ENCODE assay signal across 8 cellular contexts in genomic region chr19:9791552-9792181, GRCh38. TPM values are rescaled to one million over a fixed set of nuclear protein-coding genes. Genes with fewer than 3 reads are reported as not detected.
DNase-seq lines count a peak whose midpoint lies in the region; ATAC-seq, FAIRE-seq and TF ChIP-seq lines count a peak whose summit lies in the region.

No MANE protein-coding gene starts in this region.

- H3K9me3 Mint-ChIP-seq in Caco-2 (ENCODE audit: unreplicated experiment) (no peaks in the 10 kb centered on the region), activated B cell treated with CpG ODN at 0.5 μM for 24 hours (no peaks in the 10 kb centered on the region)

- peak overlapping the region; percentile 82 for H3K4me2 ChIP-seq in skeletal muscle satellite cell (ENCODE audit: low read length)

- H3K4me3 Mint-ChIP-seq in Caco-2 (ENCODE audit: unreplicated experiment) (peak overlapping the region; percentile 88), activated B cell treated with CpG ODN at 0.5 μM for 24 hours (peak overlapping the region; percentile 88)

- H3K27me3 Mint-ChIP-seq in Caco-2 (ENCODE audit: insufficient read depth, unreplicated experiment) (no peaks in the 10 kb centered on the region), activated B cell treated with CpG ODN at 0.5 μM for 24 hours (no peaks in the 10 kb centered on the region)

- DNase-seq in Caco-2: peak; percentile 88 to 97
- DNase-seq in HEK293T (ENCODE audit: extremely low spot score): peak; percentile 82
- DNase-seq in NCI-H2196 treated with DMSO at 0.1 percent for 48 hours (lab: John Stamatoyannopoulos, UW; ENCODE audit: unreplicated experiment): peak; percentile 95
- peak; percentile 80 for DNase-seq in activated B cell treated with CpG ODN at 0.5 μM for 24 hours
- peak; percentile 92 for DNase-seq in bronchial epithelial cell (ENCODE audit: low read depth)
- DNase-seq in iPS-NIHi11 (ENCODE audit: low spot score): peak; percentile 68

- FAIRE-seq in bronchial epithelial cell (lab: Jason Lieb, UNC): no peak

- CTCF ChIA-PET in Caco-2 (lab: Charles Lee): no interaction called here
- CTCF ChIA-PET in HEK293T (lab: Yijun Ruan, JAX): no interaction called here
- CTCF ChIA-PET in activated B cell treated with CpG ODN at 0.5 μM for 24 hours (lab: Charles Lee): no interaction called here

- ATAC-seq in activated B cell treated with CpG ODN at 0.5 μM for 24 hours (ENCODE audit: low read depth) (peak; percentile 59), GM18858 (IDR thresholded peaks at IDR 0.05; ENCODE audit: unreplicated experiment) (no peak)

- H3K36me3 Mint-ChIP-seq in Caco-2 (ENCODE audit: insufficient read depth, unreplicated experiment) (peaks cover 7% of the 10 kb centered on the region), activated B cell treated with CpG ODN at 0.5 μM for 24 hours (ENCODE audit: low read depth) (no peaks in the 10 kb centered on the region)

- H3K27ac Mint-ChIP-seq in Caco-2 (ENCODE audit: unreplicated experiment) (peak overlapping the region; percentile 88), activated B cell treated with CpG ODN at 0.5 μM for 24 hours (peak overlapping the region; percentile 87)

- no peak for TF ChIP-seq CTCF in Caco-2 (IDR thresholded peaks at IDR 0.05; ENCODE audit: insufficient read depth in 1 of 2, low read depth in 1 of 2, low read length in 1 of 2, severe bottlenecking in 1 of 2, unreplicated experiment in 1 of 2)
- no peak for TF ChIP-seq CTCF in activated B cell treated with CpG ODN at 0.5 μM for 24 hours (IDR thresholded peaks at IDR 0.05)
- no peak for TF ChIP-seq CTCF in bronchial epithelial cell (IDR thresholded peaks at IDR 0.05; ENCODE audit: insufficient read depth, low read length, severe bottlenecking)

- H3K9me3 ChIP-seq in Caco-2: no peaks in the 10 kb centered on the region
- no peaks in the 10 kb centered on the region for H3K9me3 ChIP-seq in skeletal muscle satellite cell (replicated peaks; ENCODE audit: low read length)

- H3K27me3 ChIP-seq in Caco-2 (replicated peaks; ENCODE audit: control insufficient read depth, insufficient read depth, low read length) (no peaks in the 10 kb centered on the region), bronchial epithelial cell (ENCODE audit: control insufficient read depth, insufficient read depth, low read length) (no peaks in the 10 kb centered on the region), skeletal muscle satellite cell (ENCODE audit: control insufficient read depth, insufficient read depth, low read length) (no peaks in the 10 kb centered on the region)

- no TSS peak for BruUV-seq in Caco-2 (replicated peaks; lab: Mats Ljungman, UMichigan)

- peaks cover 13% of the 10 kb centered on the region for H3K4me1 ChIP-seq in Caco-2
- peaks cover 4% of the 10 kb centered on the region for H3K4me1 ChIP-seq in skeletal muscle satellite cell (ENCODE audit: control insufficient read depth, insufficient read depth, low read length)

- POLR2A ChIA-PET in Caco-2 (lab: Charles Lee): no interaction called here
- POLR2A ChIA-PET in HEK293T (lab: Yijun Ruan, JAX): no interaction called here
- POLR2A ChIA-PET in activated B cell treated with CpG ODN at 0.5 μM for 24 hours (lab: Charles Lee): no interaction called here

- H3K4me3 ChIP-seq in Caco-2 (ENCODE audit: low read depth, low read length) (peak overlapping the region; percentile 76), bronchial epithelial cell (ENCODE audit: low read depth, low read length) (peak overlapping the region; percentile 79), skeletal muscle satellite cell (ENCODE audit: low read length) (peak overlapping the region; percentile 83)

- H3K36me3 ChIP-seq in Caco-2 (ENCODE audit: control insufficient read depth, insufficient read depth, low read length) (no peaks in the 10 kb centered on the region; the same call in 1 of the 2 replicates), bronchial epithelial cell (ENCODE audit: control insufficient read depth, insufficient read depth, low read length) (no peaks in the 10 kb centered on the region), skeletal muscle satellite cell (ENCODE audit: insufficient read depth, low read length) (no peaks in the 10 kb centered on the region)

- H3K9ac ChIP-seq in skeletal muscle satellite cell (ENCODE audit: low read depth, low read length): peak overlapping the region; percentile 65

- intact Hi-C loops in Caco-2 (cut with micrococcal nuclease; ENCODE audit: unreplicated experiment) (loop anchor here (1.0 to 5.0 kb wide), 4 partner anchors 7 to 469 kb away; partner anchors contain the start of genes FBXL12, ZNF559 and ZNF846), activated B cell treated with CpG ODN at 0.5 μM for 24 hours (cut with micrococcal nuclease) (loop anchor here (1.0 to 5.0 kb wide), 8 partner anchors 23 to 655 kb away; partner anchors contain the start of genes FBXL12, ZNF317, ZNF426 and ZNF561)

- H3K4me1 Mint-ChIP-seq in Caco-2 (ENCODE audit: low read depth, unreplicated experiment) (peaks cover 7% of the 10 kb centered on the region), activated B cell treated with CpG ODN at 0.5 μM for 24 hours (peaks cover 17% of the 10 kb centered on the region)

TF ChIP-seq in HEK293T, 16 proteins besides CTCF, POLR2A, EP300 and RAD21:
- TF ChIP-seq SP1 (IDR thresholded peaks at IDR 0.05): no peak
- TF ChIP-seq ELF4 (IDR thresholded peaks at IDR 0.05): no peak
- no peak for TF ChIP-seq NFRKB (IDR thresholded peaks at IDR 0.05)
- no peak for TF ChIP-seq FOXM1 (IDR thresholded peaks at IDR 0.05; ENCODE audit: borderline replicate concordance)
- no peak for TF ChIP-seq FOXK2 (IDR thresholded peaks at IDR 0.05)
- TF ChIP-seq SUZ12 (IDR thresholded peaks at IDR 0.05): no peak

RNA-seq across cellular contexts. Expression of gene ZNF846, which starts 23.1 kb away (rescaled TPM):
- total RNA-seq in Caco-2 (2022): 5.3 and 6.2 TPM in 2 replicates
- 7.9 and 10.7 TPM in 2 replicates for total RNA-seq in activated B cell treated with CpG ODN at 0.5 μM for 24 hours
- total RNA-seq in bronchial epithelial cell: 3.7 and 12.3 TPM in 2 replicates
- total RNA-seq in skeletal muscle satellite cell (2012; rRNA removed): 4.8 and 10.6 TPM in 2 replicates

RNA-seq across cellular contexts. Expression of gene FBXL12, which starts 27.2 kb away (rescaled TPM):
- total RNA-seq in Caco-2 (2022): 37.6 and 39.9 TPM in 2 replicates
- 34.6 and 41.9 TPM in 2 replicates for total RNA-seq in activated B cell treated with CpG ODN at 0.5 μM for 24 hours
- 4.5 and 7.8 TPM in 2 replicates for total RNA-seq in bronchial epithelial cell
- 16.8 and 22.3 TPM in 2 replicates for total RNA-seq in skeletal muscle satellite cell (2012; rRNA removed)

RNA-seq across cellular contexts. Expression of gene UBL5, which starts 36.1 kb away (rescaled TPM):
- 345 and 359 TPM in 2 replicates for total RNA-seq in Caco-2 (2022)
- 270 and 285 TPM in 2 replicates for total RNA-seq in activated B cell treated with CpG ODN at 0.5 μM for 24 hours
- 260 and 314 TPM in 2 replicates for total RNA-seq in bronchial epithelial cell
- total RNA-seq in skeletal muscle satellite cell (2012; rRNA removed): 234 and 301 TPM in 2 replicates

RNA-seq across cellular contexts. Expression of gene PIN1, which starts 43.5 kb away (rescaled TPM):
- 63.3 and 65.3 TPM in 2 replicates for total RNA-seq in Caco-2 (2022)
- total RNA-seq in activated B cell treated with CpG ODN at 0.5 μM for 24 hours: 57.1 and 66.0 TPM in 2 replicates
- total RNA-seq in bronchial epithelial cell: 61.3 and 80.6 TPM in 2 replicates
- total RNA-seq in skeletal muscle satellite cell (2012; rRNA removed): 78.3 and 82.3 TPM in 2 replicates
